ENCODE assay signal across 17 cellular contexts in genomic region chr3:73827658-73828313, GRCh38.
A peak's percentile ranks its signal among the peaks of the same experiment; 100 is the strongest.
DNase-seq lines count a peak whose midpoint lies in the region; ATAC-seq and TF ChIP-seq lines count a peak whose summit lies in the region.
"Had no signal": no experiment of that assay in that cellular context is flagged by ENCODE, and none has a peak within 500 bp of the region (broad histone marks: within the 10 kb centered on the region; RNA-seq: fewer than 3 reads in every experiment).

No MANE protein-coding gene starts in this region.

- no peaks in the 10 kb centered on the region for H3K9me3 ChIP-seq in IMR-90 (ENCODE audit: control insufficient read depth, insufficient read depth, low read length)
- no peaks in the 10 kb centered on the region for H3K9me3 ChIP-seq in duodenal mucosa (ENCODE audit: control insufficient read depth in 1 of 2, low read length in 2 of 2)
- no peaks in the 10 kb centered on the region for H3K9me3 ChIP-seq in OCI-LY7 (ENCODE audit: low read length)
- H3K9me3 ChIP-seq in A673 (ENCODE audit: low read depth, low read length, poor library complexity, severe bottlenecking), result no peaks in the 10 kb centered on the region
- H3K9me3 ChIP-seq: esophagus squamous epithelium, thyroid gland had no signal

- no peaks in the 10 kb centered on the region; the same call in 1 of the 2 replicates for H3K27me3 ChIP-seq in IMR-90 (ENCODE audit: control insufficient read depth, insufficient read depth, low read length)
- no peaks in the 10 kb centered on the region for H3K27me3 ChIP-seq in duodenal mucosa (ENCODE audit: control insufficient read depth in 1 of 2, insufficient read depth in 2 of 2, low read length in 2 of 2)
- H3K27me3 ChIP-seq in A673 (replicated peaks; ENCODE audit: insufficient read depth, low read depth, low read length, poor library complexity), result no peaks in the 10 kb centered on the region
- H3K27me3 ChIP-seq: esophagus squamous epithelium, thyroid gland had no signal

- CTCF ChIA-PET in IMR-90 (lab: Yijun Ruan, JAX), result interaction anchor here (1.6 kb wide), 1 partner anchor 21 kb away, joined by 3 read pairs; no protein-coding TSS in a partner anchor
- CTCF ChIA-PET in OCI-LY7 (lab: Charles Lee; ENCODE audit: unreplicated experiment), result interaction anchor here (1.0 kb wide), 1 partner anchor 32 kb away, joined by 3 read pairs; no protein-coding TSS in a partner anchor
- CTCF ChIA-PET in A673 (lab: Charles Lee), result no interaction called here

- H3K79me2 ChIP-seq in OCI-LY7 (ENCODE audit: insufficient read depth, low read depth, low read length), result no peaks in the 10 kb centered on the region
- H3K79me2 ChIP-seq: parathyroid adenoma had no signal

- H2BK15ac ChIP-seq in IMR-90 (ENCODE audit: low read depth, low read length), result no peak overlapping the region

- no peak overlapping the region for H3K14ac ChIP-seq in IMR-90 (replicated peaks; ENCODE audit: low read depth, low read length)

- peak; percentile 46; the same call in 1 of the 2 replicates for ATAC-seq in IMR-90 (ENCODE audit: low read depth)
- peak; percentile 95 for ATAC-seq in left colon
- ATAC-seq in sciatic nerve, result peak; percentile 61
- no peak for ATAC-seq in HG03565 (IDR thresholded peaks at IDR 0.05; ENCODE audit: unreplicated experiment)

- H3K27ac ChIP-seq in IMR-90 (ENCODE audit: insufficient read depth, low read length) (no peak overlapping the region), duodenal mucosa (ENCODE audit: low read depth, low read length) (peak overlapping the region; percentile 52), OCI-LY7 (ENCODE audit: low read depth, low read length, poor library complexity, severe bottlenecking) (no peak overlapping the region), A673 (ENCODE audit: low read depth, low read length, poor library complexity, severe bottlenecking) (no peak overlapping the region)
- H3K27ac ChIP-seq: parathyroid adenoma, thyroid gland had no signal

- BruUV-seq in IMR-90 (replicated peaks; lab: Mats Ljungman, UMichigan), result no TSS peak
- BruUV-seq in OCI-LY7 (replicated peaks; lab: Mats Ljungman, UMichigan), result no TSS peak
- no TSS peak for BruUV-seq in A673 (replicated peaks; lab: Mats Ljungman, UMichigan)

- H3K79me1 ChIP-seq in IMR-90 (ENCODE audit: low read depth in 1 of 2, low read length in 2 of 2), result no peaks in the 10 kb centered on the region

- H4K91ac ChIP-seq in IMR-90 (ENCODE audit: insufficient read depth, low read depth, low read length), result no peak overlapping the region

- H4K8ac ChIP-seq in IMR-90 (ENCODE audit: low read depth in 2 of 2, low read length in 2 of 2), result no peak overlapping the region

- no peak overlapping the region for H2BK5ac ChIP-seq in IMR-90 (ENCODE audit: low read depth, low read length, poor library complexity, severe bottlenecking)

- H2BK120ac ChIP-seq in IMR-90 (ENCODE audit: low read depth, low read length), result no peak overlapping the region

- H3K9ac ChIP-seq in IMR-90 (ENCODE audit: low read depth, low read length), result no peak overlapping the region
- H3K9ac ChIP-seq in duodenal mucosa (ENCODE audit: low read depth in 1 of 2, low read length in 2 of 2), result no peak overlapping the region
- H3K9ac ChIP-seq: parathyroid adenoma had no signal

- H4K5ac ChIP-seq in IMR-90 (ENCODE audit: low read depth, low read length), result no peak overlapping the region; the same call in 1 of the 2 replicates

- POLR2A ChIA-PET in IMR-90 (lab: Charles Lee; ENCODE audit: unreplicated experiment) (no interaction called here), OCI-LY7 (lab: Charles Lee) (interaction anchor here (0.8 kb wide), 1 partner anchor 8 kb away, joined by 4 read pairs; no protein-coding TSS in a partner anchor), A673 (lab: Charles Lee; ENCODE audit: low non-redundant PET) (no interaction called here)

- H3K23ac ChIP-seq in IMR-90 (ENCODE audit: low read depth, low read length), result no peak overlapping the region

- peak; percentile 37 for DNase-seq in IMR-90
- peak; percentile 23 to 54 for DNase-seq in left colon
- DNase-seq in sciatic nerve (ENCODE audit: low spot score), result no peak
- DNase-seq in OCI-LY7 (ENCODE audit: low spot score), result no peak
- no peak for DNase-seq in NCI-H146 (lab: John Stamatoyannopoulos, UW)
- DNase-seq in A673 (ENCODE audit: low spot score), result no peak
- DNase-seq: activated CD4-positive, alpha-beta T cell treated with anti-CD3 and anti-CD28 coated beads, Interleukin-2, amount 10 ng/mL, durations not matched to agents 24 days and 14 days; activated T-cell treated with anti-CD3 and anti-CD28 coated beads, Interleukin-2, amount 50 U/mL, for 48 hours; COR-L47; esophagus squamous epithelium; KBM-7; mesendoderm; SIG-M5; thyroid gland had no signal

- WGBS in IMR-90 (ENCODE audit: extremely low coverage in 2 of 2, insufficient read length in 1 of 2), 2 experiments, result no CpG with 5 or more reads among the region's 3 CpGs

- TF ChIP-seq CTCF in IMR-90 (conservative IDR thresholded peaks at IDR 0.05; ENCODE audit: low read depth, low read length) (no peak), OCI-LY7 (conservative IDR thresholded peaks at IDR 0.05; ENCODE audit: low read length) (no peak), A673 (conservative IDR thresholded peaks at IDR 0.05; ENCODE audit: low read depth, low read length) (no peak)

- TF ChIP-seq RAD21 in IMR-90 (IDR thresholded peaks at IDR 0.05; ENCODE audit: low read length), result no peak

- H4K20me1 ChIP-seq in IMR-90 (ENCODE audit: insufficient read depth, low read length), result no peaks in the 10 kb centered on the region
- H4K20me1 ChIP-seq in OCI-LY7 (ENCODE audit: insufficient read depth, low read length), result no peaks in the 10 kb centered on the region

- H2AK9ac ChIP-seq in IMR-90 (replicated peaks; ENCODE audit: low read depth, low read length, poor library complexity), result no peak overlapping the region

- H3K4me3 ChIP-seq in IMR-90 (ENCODE audit: insufficient read depth, low read depth, low read length), result no peak overlapping the region
- peak overlapping the region; percentile 3 to 23 for H3K4me3 ChIP-seq in duodenal mucosa (ENCODE audit: low read depth in 1 of 2, low read length in 2 of 2)
- no peak overlapping the region for H3K4me3 ChIP-seq in OCI-LY7 (ENCODE audit: low read depth, low read length, poor library complexity, severe bottlenecking)
- no peak overlapping the region for H3K4me3 ChIP-seq in A673 (ENCODE audit: low read depth, low read length, poor library complexity, severe bottlenecking)
- H3K4me3 ChIP-seq: esophagus squamous epithelium, thyroid gland had no signal

- no peak overlapping the region for H2AK5ac ChIP-seq in IMR-90 (ENCODE audit: low read depth, low read length)

- H2BK20ac ChIP-seq in IMR-90 (ENCODE audit: low read depth, low read length), result no peak overlapping the region

- intact Hi-C loops in IMR-90 (cut with micrococcal nuclease), result no loop called here
- intact Hi-C loops in left colon (cut with DNase I, micrococcal nuclease), result no loop called here
- intact Hi-C loops in sciatic nerve (cut with DNase I), result no loop called here
- intact Hi-C loops in OCI-LY7 (cut with micrococcal nuclease; ENCODE audit: unreplicated experiment), result no loop called here
- intact Hi-C loops in A673 (cut with micrococcal nuclease; ENCODE audit: unreplicated experiment), result no loop called here

- no peak for TF ChIP-seq POLR2A in IMR-90 (IDR thresholded peaks at IDR 0.05; ENCODE audit: low read depth, low read length)

- H3K4me1 ChIP-seq in IMR-90 (ENCODE audit: control insufficient read depth, insufficient read depth, low read length) (no peaks in the 10 kb centered on the region), duodenal mucosa (ENCODE audit: control insufficient read depth in 1 of 2, insufficient read depth in 2 of 2, low read length in 2 of 2) (peaks cover 13 to 21% of the 10 kb centered on the region in 2 donors), OCI-LY7 (ENCODE audit: insufficient read depth, low read length, poor library complexity, severe bottlenecking) (no peaks in the 10 kb centered on the region), A673 (ENCODE audit: insufficient read depth, low read length, poor library complexity, severe bottlenecking) (no peaks in the 10 kb centered on the region)
- H3K4me1 ChIP-seq: esophagus squamous epithelium, parathyroid adenoma, thyroid gland had no signal

- H3K4ac ChIP-seq in IMR-90 (ENCODE audit: low read depth, low read length), result no peak overlapping the region

- H2AFZ ChIP-seq in IMR-90 (replicated peaks; ENCODE audit: low read length, poor library complexity), result peak overlapping the region; percentile 26
- no peak overlapping the region; the same call in 1 of the 2 replicates for H2AFZ ChIP-seq in OCI-LY7 (ENCODE audit: low read length)
- H2AFZ ChIP-seq: parathyroid adenoma had no signal

- in situ Hi-C loops in IMR-90 (cut with MboI; ENCODE audit: low sequenced_read_pairs), result no loop called here

- H3K9me1 ChIP-seq in IMR-90 (ENCODE audit: insufficient read depth, low read length), result no peaks in the 10 kb centered on the region

- no peak overlapping the region for H3K18ac ChIP-seq in IMR-90 (ENCODE audit: low read depth, low read length)

- dilution Hi-C loops in IMR-90 (cut with HindIII; ENCODE audit: low sequenced_read_pairs, unreplicated experiment), result no loop called here

- H3K9me2 ChIP-seq in OCI-LY7 (ENCODE audit: insufficient read depth, low read length), result no peaks in the 10 kb centered on the region; the same call in 1 of the 2 replicates

- H3K36me3 ChIP-seq in IMR-90 (ENCODE audit: control insufficient read depth, insufficient read depth, low read length) (no peaks in the 10 kb centered on the region), duodenal mucosa (ENCODE audit: control insufficient read depth in 1 of 2, insufficient read depth in 2 of 2, low read length in 2 of 2) (no peaks in the 10 kb centered on the region), OCI-LY7 (ENCODE audit: insufficient read depth, low read length) (no peaks in the 10 kb centered on the region), A673 (ENCODE audit: insufficient read depth, low read length, poor library complexity, severe bottlenecking) (no peaks in the 10 kb centered on the region)
- H3K36me3 ChIP-seq: esophagus squamous epithelium, thyroid gland had no signal

- H3K4me2 ChIP-seq in IMR-90 (ENCODE audit: low read depth, low read length) (no peak overlapping the region), OCI-LY7 (ENCODE audit: low read length) (no peak overlapping the region; the same call in 1 of the 2 replicates)

- no peak overlapping the region for H3K56ac ChIP-seq in IMR-90 (ENCODE audit: extremely low read depth, insufficient read depth, low read length)

TF ChIP-seq in IMR-90, 13 proteins besides CTCF, POLR2A, EP300 and RAD21:
- TF ChIP-seq MXI1 (IDR thresholded peaks at IDR 0.05; ENCODE audit: borderline replicate concordance, low read depth, low read length) (no peak), CHD1 (IDR thresholded peaks at IDR 0.05; ENCODE audit: low read depth, low read length) (no peak), CEBPB (IDR thresholded peaks at IDR 0.05; ENCODE audit: low read depth, low read length) (no peak), MAFK (IDR thresholded peaks at IDR 0.05; ENCODE audit: low read depth, low read length) (no peak)

Comparison
In these comparisons a context has a peak if more than half of its experiments do, and no peak if none do; other contexts are left out.
1. DNase-seq: peak in IMR-90 (single experiment) and left colon (2 of 2); none in sciatic nerve (single experiment), OCI-LY7 (single experiment), NCI-H146 (single experiment) and A673 (single experiment).
2. H3K4me3 ChIP-seq: peak in duodenal mucosa (2 of 2); none in IMR-90 (single experiment), OCI-LY7 (single experiment) and A673 (single experiment).